In the genomic region with DNA sequence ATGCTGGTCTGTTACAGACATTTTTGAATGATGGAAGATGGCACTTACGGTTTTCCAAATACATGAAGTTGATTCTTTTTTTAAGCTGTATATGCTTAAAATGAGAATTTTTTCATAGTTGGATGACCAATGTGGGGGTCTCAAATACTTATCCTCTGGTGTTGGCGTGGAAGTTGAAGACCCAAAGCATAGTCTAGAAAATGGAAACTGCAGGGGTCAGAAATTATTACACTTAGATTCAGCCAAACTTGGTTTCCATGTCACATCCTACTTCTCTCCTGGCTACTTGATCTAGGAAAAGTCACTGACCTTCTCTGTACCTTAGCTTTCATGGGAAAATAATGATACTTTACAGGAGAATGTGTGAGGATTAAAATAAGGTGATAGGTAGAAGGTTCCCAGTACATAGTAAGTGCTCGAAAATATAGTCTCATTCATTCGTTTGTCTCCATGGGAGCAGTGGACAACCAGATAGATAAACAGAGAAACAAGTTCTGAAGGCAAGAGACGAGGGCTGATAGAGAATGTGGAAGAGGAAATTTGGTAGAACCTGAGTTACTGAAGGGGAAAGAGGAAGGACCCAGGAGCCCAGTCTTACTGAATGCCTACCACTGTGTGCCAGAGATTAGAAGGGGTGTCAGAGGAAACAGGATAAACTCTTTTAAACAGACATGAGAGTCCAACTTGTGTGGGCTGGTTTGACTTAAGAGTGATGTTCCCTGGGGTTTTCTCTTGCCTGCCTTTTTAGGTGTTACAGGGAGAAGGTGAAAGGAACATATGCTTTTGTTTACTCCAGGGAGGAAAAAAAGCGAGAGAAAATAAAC, we compare ENCODE assay signal across 1 cellular context.
TF ChIP-seq lines count a peak whose summit lies in the region.

No MANE protein-coding gene starts in this region.

TF ChIP-seq in K562, 482 proteins besides CTCF, POLR2A, EP300 and RAD21 (continued from another document):
- TF ChIP-seq, protein P1, sequence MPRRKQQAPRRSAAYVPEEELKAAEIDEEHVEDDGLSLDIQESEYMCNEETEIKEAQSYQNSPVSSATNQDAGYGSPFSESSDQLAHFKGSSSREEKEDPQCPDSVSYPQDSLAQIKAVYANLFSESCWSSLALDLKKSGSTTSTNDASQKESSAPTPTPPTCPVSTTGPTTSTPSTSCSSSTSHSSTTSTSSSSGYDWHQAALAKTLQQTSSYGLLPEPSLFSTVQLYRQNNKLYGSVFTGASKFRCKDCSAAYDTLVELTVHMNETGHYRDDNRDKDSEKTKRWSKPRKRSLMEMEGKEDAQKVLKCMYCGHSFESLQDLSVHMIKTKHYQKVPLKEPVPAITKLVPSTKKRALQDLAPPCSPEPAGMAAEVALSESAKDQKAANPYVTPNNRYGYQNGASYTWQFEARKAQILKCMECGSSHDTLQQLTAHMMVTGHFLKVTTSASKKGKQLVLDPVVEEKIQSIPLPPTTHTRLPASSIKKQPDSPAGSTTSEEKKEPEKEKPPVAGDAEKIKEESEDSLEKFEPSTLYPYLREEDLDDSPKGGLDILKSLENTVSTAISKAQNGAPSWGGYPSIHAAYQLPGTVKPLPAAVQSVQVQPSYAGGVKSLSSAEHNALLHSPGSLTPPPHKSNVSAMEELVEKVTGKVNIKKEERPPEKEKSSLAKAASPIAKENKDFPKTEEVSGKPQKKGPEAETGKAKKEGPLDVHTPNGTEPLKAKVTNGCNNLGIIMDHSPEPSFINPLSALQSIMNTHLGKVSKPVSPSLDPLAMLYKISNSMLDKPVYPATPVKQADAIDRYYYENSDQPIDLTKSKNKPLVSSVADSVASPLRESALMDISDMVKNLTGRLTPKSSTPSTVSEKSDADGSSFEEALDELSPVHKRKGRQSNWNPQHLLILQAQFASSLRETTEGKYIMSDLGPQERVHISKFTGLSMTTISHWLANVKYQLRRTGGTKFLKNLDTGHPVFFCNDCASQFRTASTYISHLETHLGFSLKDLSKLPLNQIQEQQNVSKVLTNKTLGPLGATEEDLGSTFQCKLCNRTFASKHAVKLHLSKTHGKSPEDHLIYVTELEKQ (CRISPR knock-in tag; IDR thresholded peaks at IDR 0.05) = peak; percentile 6; the same call in 1 of the 2 replicates
- TF ChIP-seq, protein P2, sequence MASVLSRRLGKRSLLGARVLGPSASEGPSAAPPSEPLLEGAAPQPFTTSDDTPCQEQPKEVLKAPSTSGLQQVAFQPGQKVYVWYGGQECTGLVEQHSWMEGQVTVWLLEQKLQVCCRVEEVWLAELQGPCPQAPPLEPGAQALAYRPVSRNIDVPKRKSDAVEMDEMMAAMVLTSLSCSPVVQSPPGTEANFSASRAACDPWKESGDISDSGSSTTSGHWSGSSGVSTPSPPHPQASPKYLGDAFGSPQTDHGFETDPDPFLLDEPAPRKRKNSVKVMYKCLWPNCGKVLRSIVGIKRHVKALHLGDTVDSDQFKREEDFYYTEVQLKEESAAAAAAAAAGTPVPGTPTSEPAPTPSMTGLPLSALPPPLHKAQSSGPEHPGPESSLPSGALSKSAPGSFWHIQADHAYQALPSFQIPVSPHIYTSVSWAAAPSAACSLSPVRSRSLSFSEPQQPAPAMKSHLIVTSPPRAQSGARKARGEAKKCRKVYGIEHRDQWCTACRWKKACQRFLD (CRISPR knock-in tag; IDR thresholded peaks at IDR 0.05) = peak; percentile 64; the same call in 1 of the 2 replicates
- TF ChIP-seq ETS2 (tag; IDR thresholded peaks at IDR 0.05; ENCODE audit: borderline replicate concordance, poor library complexity, severe bottlenecking) = no peak
- TF ChIP-seq ZNF589 (CRISPR knock-in tag; IDR thresholded peaks at IDR 0.05; ENCODE audit: low read depth) = peak; percentile 74; the same call in 1 of the 2 replicates
- 0 out of 2 replicates have a peak, but pooled peaks have one; percentile 12 for TF ChIP-seq SPI1 (IDR thresholded peaks at IDR 0.05; ENCODE audit: borderline replicate concordance, low read depth, low read length)
- 0 out of 2 replicates have a peak, but pooled peaks have one; percentile 38 for TF ChIP-seq SMAD4 (CRISPR knock-in tag; conservative IDR thresholded peaks at IDR 0.05)
- TF ChIP-seq TEAD4 (IDR thresholded peaks at IDR 0.05; ENCODE audit: low read length) = peak; percentile 51; the same call in 1 of the 2 replicates
- TF ChIP-seq TEAD4 (CRISPR knock-in tag; IDR thresholded peaks at IDR 0.05; ENCODE audit: borderline replicate concordance) = no peak
- 0 out of 2 replicates have a peak, but pooled peaks have one; percentile 33 for TF ChIP-seq CBFA2T3 (IDR thresholded peaks at IDR 0.05)
- peak; percentile 40 for TF ChIP-seq TCF3 (CRISPR knock-in tag; IDR thresholded peaks at IDR 0.05)
- TF ChIP-seq ZNF24 (IDR thresholded peaks at IDR 0.05) = peak; percentile 57; the same call in 1 of the 2 replicates
- TF ChIP-seq PTRF (tag; IDR thresholded peaks at IDR 0.05) = no peak
- no peak for TF ChIP-seq BMI1 (IDR thresholded peaks at IDR 0.05; ENCODE audit: low read length)
- peak; percentile 83 for TF ChIP-seq FOXJ3 (CRISPR knock-in tag; IDR thresholded peaks at IDR 0.05)
- no peak for TF ChIP-seq ZNF384 (IDR thresholded peaks at IDR 0.05; ENCODE audit: low read depth, low read length)
- TF ChIP-seq FOXJ2 (tag; IDR thresholded peaks at IDR 0.05) = peak; percentile 93
- TF ChIP-seq ZNF584 (CRISPR knock-in tag; IDR thresholded peaks at IDR 0.05; ENCODE audit: low read depth) = peak; percentile 67; the same call in 1 of the 2 replicates
- TF ChIP-seq MAZ (CRISPR knock-in tag; conservative IDR thresholded peaks at IDR 0.05 in 1 of 2, IDR thresholded peaks at IDR 0.05 in 1 of 2) = peak in 1 of 2 experiments; percentile 16; a peak in 1 of 4 replicates
- TF ChIP-seq, protein P3, sequence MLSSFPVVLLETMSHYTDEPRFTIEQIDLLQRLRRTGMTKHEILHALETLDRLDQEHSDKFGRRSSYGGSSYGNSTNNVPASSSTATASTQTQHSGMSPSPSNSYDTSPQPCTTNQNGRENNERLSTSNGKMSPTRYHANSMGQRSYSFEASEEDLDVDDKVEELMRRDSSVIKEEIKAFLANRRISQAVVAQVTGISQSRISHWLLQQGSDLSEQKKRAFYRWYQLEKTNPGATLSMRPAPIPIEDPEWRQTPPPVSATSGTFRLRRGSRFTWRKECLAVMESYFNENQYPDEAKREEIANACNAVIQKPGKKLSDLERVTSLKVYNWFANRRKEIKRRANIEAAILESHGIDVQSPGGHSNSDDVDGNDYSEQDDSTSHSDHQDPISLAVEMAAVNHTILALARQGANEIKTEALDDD (IDR thresholded peaks at IDR 0.05) = peak; percentile 54; the same call in 1 of the 2 replicates
- TF ChIP-seq FUS (optimal IDR thresholded peaks at IDR 0.05; ENCODE audit: low read depth, low read length) = no peak
- no peak for TF ChIP-seq ZNF239 (CRISPR knock-in tag; IDR thresholded peaks at IDR 0.05)
- no peak for TF ChIP-seq PCBP2 (IDR thresholded peaks at IDR 0.05; ENCODE audit: low read depth, low read length, poor library complexity, severe bottlenecking)
- no peak for TF ChIP-seq NR2C1 (IDR thresholded peaks at IDR 0.05)
- no peak for TF ChIP-seq NR2C1 (tag; IDR thresholded peaks at IDR 0.05)
- TF ChIP-seq ZBED1 (IDR thresholded peaks at IDR 0.05) = no peak
- TF ChIP-seq, protein P4, sequence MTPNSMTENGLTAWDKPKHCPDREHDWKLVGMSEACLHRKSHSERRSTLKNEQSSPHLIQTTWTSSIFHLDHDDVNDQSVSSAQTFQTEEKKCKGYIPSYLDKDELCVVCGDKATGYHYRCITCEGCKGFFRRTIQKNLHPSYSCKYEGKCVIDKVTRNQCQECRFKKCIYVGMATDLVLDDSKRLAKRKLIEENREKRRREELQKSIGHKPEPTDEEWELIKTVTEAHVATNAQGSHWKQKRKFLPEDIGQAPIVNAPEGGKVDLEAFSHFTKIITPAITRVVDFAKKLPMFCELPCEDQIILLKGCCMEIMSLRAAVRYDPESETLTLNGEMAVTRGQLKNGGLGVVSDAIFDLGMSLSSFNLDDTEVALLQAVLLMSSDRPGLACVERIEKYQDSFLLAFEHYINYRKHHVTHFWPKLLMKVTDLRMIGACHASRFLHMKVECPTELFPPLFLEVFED (CRISPR knock-in tag; conservative IDR thresholded peaks at IDR 0.05) = 0 out of 2 replicates have a peak, but pooled peaks have one; percentile 48
- TF ChIP-seq, protein P5, sequence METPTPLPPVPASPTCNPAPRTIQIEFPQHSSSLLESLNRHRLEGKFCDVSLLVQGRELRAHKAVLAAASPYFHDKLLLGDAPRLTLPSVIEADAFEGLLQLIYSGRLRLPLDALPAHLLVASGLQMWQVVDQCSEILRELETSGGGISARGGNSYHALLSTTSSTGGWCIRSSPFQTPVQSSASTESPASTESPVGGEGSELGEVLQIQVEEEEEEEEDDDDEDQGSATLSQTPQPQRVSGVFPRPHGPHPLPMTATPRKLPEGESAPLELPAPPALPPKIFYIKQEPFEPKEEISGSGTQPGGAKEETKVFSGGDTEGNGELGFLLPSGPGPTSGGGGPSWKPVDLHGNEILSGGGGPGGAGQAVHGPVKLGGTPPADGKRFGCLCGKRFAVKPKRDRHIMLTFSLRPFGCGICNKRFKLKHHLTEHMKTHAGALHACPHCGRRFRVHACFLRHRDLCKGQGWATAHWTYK (CRISPR knock-in tag; IDR thresholded peaks at IDR 0.05) = no peak
- TF ChIP-seq NR4A1 (CRISPR knock-in tag; IDR thresholded peaks at IDR 0.05) = no peak
- TF ChIP-seq NR4A1 (tag; IDR thresholded peaks at IDR 0.05) = no peak
- TF ChIP-seq, protein P6, sequence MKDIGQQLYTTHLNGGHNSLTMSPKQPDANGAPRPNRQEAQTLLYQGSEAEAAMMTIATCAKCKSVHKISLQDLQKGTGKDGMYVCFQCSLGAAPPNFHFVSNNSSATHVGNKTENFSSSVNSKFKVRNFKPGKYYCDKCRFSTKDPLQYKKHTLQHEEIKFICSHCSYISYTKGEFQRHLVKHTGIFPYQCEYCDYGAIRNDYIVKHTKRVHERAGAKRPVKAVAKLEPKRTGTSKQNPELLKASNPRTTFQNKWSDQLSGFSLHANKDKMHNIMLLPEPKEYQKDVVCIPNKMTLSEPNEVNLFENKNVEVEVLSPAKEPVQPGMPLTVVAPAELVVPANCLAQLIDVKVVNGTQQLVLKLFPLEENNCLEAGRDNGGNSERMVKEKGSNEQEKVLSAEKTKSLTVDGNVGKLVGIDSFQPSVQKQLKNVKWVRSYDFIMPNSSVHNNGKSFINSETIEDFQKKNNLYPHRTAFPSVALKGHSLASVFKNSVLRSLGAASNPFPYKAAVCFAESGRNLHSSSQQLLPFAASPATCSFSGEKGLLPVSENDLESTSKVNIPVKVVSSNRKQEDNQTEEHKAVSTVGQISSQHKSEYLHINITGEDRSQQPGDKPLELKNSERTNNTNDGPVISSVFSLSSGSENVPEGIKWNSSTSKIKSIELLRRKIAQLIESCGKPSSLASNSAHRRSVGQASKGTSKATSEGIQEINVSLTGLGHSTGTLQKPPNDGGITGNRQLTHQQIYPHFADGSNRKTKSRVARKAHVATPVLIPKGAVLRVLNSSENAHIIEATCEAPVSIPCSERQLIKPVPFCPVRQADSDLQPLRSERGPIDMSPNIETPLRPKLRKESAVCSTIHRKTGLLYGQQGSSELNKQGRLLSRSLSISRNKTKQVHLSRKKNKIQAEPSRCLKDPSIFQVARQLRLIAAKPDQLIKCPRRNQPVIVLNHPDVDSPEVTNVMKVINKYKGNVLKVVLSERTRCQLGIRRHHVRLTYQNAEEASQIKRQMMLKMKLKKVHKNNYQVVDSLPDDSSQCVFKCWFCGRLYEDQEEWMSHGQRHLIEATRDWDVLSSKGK (CRISPR knock-in tag; IDR thresholded peaks at IDR 0.05) = no peak
- TF ChIP-seq ARID1B (IDR thresholded peaks at IDR 0.05) = peak; percentile 33; the same call in 1 of the 2 replicates
- TF ChIP-seq FOXK2 (conservative IDR thresholded peaks at IDR 0.05 in 1 of 2, IDR thresholded peaks at IDR 0.05 in 1 of 2; ENCODE audit: low read depth in 2 of 2) = 0 out of 4 replicates have a peak, but pooled peaks of 1 of the 2 experiments have one; percentile 38
